ENCODE assay signal across 7 cellular contexts in the genomic region with DNA sequence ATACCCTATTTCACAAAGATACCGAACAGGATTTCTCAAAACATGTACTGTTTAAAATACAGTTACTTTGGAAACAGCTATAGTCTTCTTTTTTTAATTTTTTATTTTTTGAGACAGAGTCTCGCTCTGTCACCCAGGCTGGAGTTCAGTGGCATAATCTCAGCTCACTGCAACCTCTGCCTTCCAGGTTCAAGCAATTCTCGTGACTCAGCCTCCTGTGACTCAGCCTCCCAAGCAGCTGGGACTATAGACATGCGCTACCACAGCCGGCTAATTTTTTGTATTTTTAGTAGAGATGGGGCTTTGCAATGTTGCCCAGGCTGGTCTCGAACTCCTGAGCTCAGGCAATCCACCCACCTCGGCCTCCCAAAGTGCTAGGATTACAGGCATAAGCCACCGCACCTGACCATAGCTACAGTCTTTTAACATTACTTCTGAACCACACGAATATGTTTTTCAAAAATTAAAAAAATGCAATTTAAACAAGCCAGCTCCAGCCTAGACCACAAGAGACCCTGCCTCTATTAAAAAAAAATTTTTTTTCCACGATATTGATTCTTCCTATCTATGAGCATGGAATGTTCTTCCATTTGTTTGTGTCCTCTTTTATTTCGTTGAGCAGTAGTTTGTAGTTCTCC.
A peak's percentile ranks its signal among the peaks of the same experiment; 100 is the strongest.
DNase-seq lines count a peak whose midpoint lies in the region; ATAC-seq, FAIRE-seq and TF ChIP-seq lines count a peak whose summit lies in the region.
"Not testable (repeated sequence)": the region's sequence is repeated elsewhere in the genome, so short reads cannot be mapped to it uniquely, and the experiment has no call there.

No MANE protein-coding gene starts in this region.

- TF ChIP-seq RAD21 in GM12878 (IDR thresholded peaks at IDR 0.05; ENCODE audit: insufficient read depth, low read depth, low read length); HepG2 (CRISPR knock-in tag; IDR thresholded peaks at IDR 0.05): not testable (repeated sequence)

- H3K27ac ChIP-seq in SK-N-MC: peak overlapping the region; percentile 70; the same call in 1 of the 2 replicates
- not testable (repeated sequence) for H3K27ac ChIP-seq in GM12878 (ENCODE audit: control insufficient read depth, insufficient read depth); HepG2 (ENCODE audit: extremely low read length, insufficient read depth, low read length); psoas muscle

- H3K4me2 ChIP-seq in GM12878 (ENCODE audit: control insufficient read depth, insufficient read depth); HepG2 (ENCODE audit: low read depth, low read length): not testable (repeated sequence)

- not testable (repeated sequence) for H3K9ac ChIP-seq in SK-N-MC (ENCODE audit: insufficient read length); GM12878 (ENCODE audit: control insufficient read depth, insufficient read depth, low read length); HepG2 (ENCODE audit: insufficient read depth, low read depth, low read length)

- SMC1A ChIA-PET in GM12878 (lab: Charles Lee; ENCODE audit: uncharacterized antibody, unreplicated experiment): interaction anchor here (0.6 to 0.9 kb wide), 2 partner anchors 102 to 142 kb away, joined by 3 read pairs; no protein-coding TSS in a partner anchor

- not testable (repeated sequence) for H3K4me1 ChIP-seq in GM12878 (ENCODE audit: control insufficient read depth, insufficient read depth, low read length)
- H3K4me1 ChIP-seq in HepG2 (ENCODE audit: insufficient read depth, low read length): peaks cover 26% of the 10 kb centered on the region
- peaks cover 21% of the 10 kb centered on the region for H3K4me1 ChIP-seq in psoas muscle

- ATAC-seq in GM12878 (peak; percentile 55; the same call in 2 of the 3 replicates), psoas muscle (peak; percentile 32 to 82 (median 76))
- not testable (repeated sequence) for ATAC-seq in HepG2

- not testable (repeated sequence) for H3K79me2 ChIP-seq in GM12878 (ENCODE audit: control insufficient read depth, insufficient read depth, low read length); HepG2 (ENCODE audit: insufficient read depth, low read length)

- not testable (repeated sequence) for H3K4me3 ChIP-seq in SK-N-MC; GM12878; fibroblast of pulmonary artery (replicated peaks; ENCODE audit: low read depth, low read length); HepG2 (replicated peaks in 1 of 3; ENCODE audit: insufficient read depth in 1 of 3, low read depth in 2 of 3, low read length in 3 of 3); psoas muscle

- not testable (repeated sequence) for TF ChIP-seq POLR2A in GM12878 (IDR thresholded peaks at IDR 0.05; ENCODE audit: low read depth, low read length); HepG2 (IDR thresholded peaks at IDR 0.05; ENCODE audit: insufficient read depth in 1 of 2, low read depth in 2 of 2, low read length in 2 of 2)

- BruUV-seq in GM12878 (replicated peaks; lab: Mats Ljungman, UMichigan); HepG2 (replicated peaks; lab: Mats Ljungman, UMichigan): not testable (repeated sequence)

- 82% methylated on average over 11 of the region's 11 CpGs for WGBS in GM12878 (ENCODE audit: insufficient coverage, insufficient replicate concordance, low lambda C conversion rate, missing lambda C conversion rate)
- WGBS in HepG2 (ENCODE audit: low lambda C conversion rate): 90% methylated on average over 11 of the region's 11 CpGs
- 82 to 87% (median 82%) methylated on average over 11 of the region's 11 CpGs for WGBS in psoas muscle, 3 donors

- intact Hi-C loops in GM12878 (cut with micrococcal nuclease; ENCODE audit: unreplicated experiment); HepG2 (cut with micrococcal nuclease; ENCODE audit: unreplicated experiment); psoas muscle (cut with DNase I): not testable (repeated sequence)

- RAD21 ChIA-PET in GM12878 (lab: Charles Lee; ENCODE audit: unreplicated experiment): not testable (repeated sequence)

- H3K36me3 ChIP-seq in SK-N-MC (ENCODE audit: insufficient read depth, low read length): peaks cover 32% of the 10 kb centered on the region; the same call in 1 of the 2 replicates
- not testable (repeated sequence) for H3K36me3 ChIP-seq in GM12878 (ENCODE audit: control insufficient read depth in 2 of 2, insufficient read depth in 2 of 2, low read length in 1 of 2); HepG2 (replicated peaks in 1 of 2; ENCODE audit: control insufficient read depth in 1 of 2, insufficient read depth in 2 of 2, low read length in 2 of 2); psoas muscle (ENCODE audit: insufficient read depth in 1 of 2, low read depth in 1 of 2)

- CTCF ChIA-PET in GM12878 (lab: Yijun Ruan, JAX): interaction anchor here (1.5 kb wide), 1 partner anchor 72 kb away, joined by 3 read pairs; no protein-coding TSS in a partner anchor
- CTCF ChIA-PET in HepG2 (lab: Yijun Ruan, JAX; ENCODE audit: low intra/inter-chr PET ratio, low total read pairs): not testable (repeated sequence)

- peak; percentile 40 for DNase-seq in GF-D8 (lab: John Stamatoyannopoulos, UW)
- peak; percentile 78 for DNase-seq in MV-4-11 (lab: John Stamatoyannopoulos, UW)
- not testable (repeated sequence) for DNase-seq in SK-N-MC (ENCODE audit: low read depth, low spot score); GM12878 (ENCODE audit: low read depth, low spot score); HepG2 (ENCODE audit: low spot score)
- peak; percentile 86 for DNase-seq in fibroblast of pulmonary artery (ENCODE audit: low read depth)
- DNase-seq in psoas muscle: peak in 1 of 2 donors; percentile 44

- H3K9me3 ChIP-seq in SK-N-MC (ENCODE audit: low read depth, low read length); GM12878 (replicated peaks; ENCODE audit: control insufficient read depth, insufficient read depth, low read length); HepG2 (ENCODE audit: low read length); psoas muscle: not testable (repeated sequence)

- FAIRE-seq in GM12878 (lab: Jason Lieb, UNC); HepG2 (lab: Jason Lieb, UNC): not testable (repeated sequence)

- not testable (repeated sequence) for H4K20me1 ChIP-seq in GM12878 (ENCODE audit: control insufficient read depth, insufficient read depth); HepG2 (ENCODE audit: insufficient read depth, low read length)

- not testable (repeated sequence) for H2AFZ ChIP-seq in GM12878 (ENCODE audit: control insufficient read depth, low read depth, low read length); HepG2 (ENCODE audit: low read length)

- H3K27me3 ChIP-seq in GM12878 (replicated peaks in 1 of 2; ENCODE audit: control insufficient read depth in 2 of 2, insufficient read depth in 2 of 2, low read length in 1 of 2); HepG2 (ENCODE audit: control insufficient read depth in 1 of 2, insufficient read depth in 2 of 2, low read length in 2 of 2); psoas muscle (ENCODE audit: insufficient read depth in 3 of 3, low read length in 2 of 3): not testable (repeated sequence)

- not testable (repeated sequence) for TF ChIP-seq EP300 in GM12878 (IDR thresholded peaks at IDR 0.05; ENCODE audit: borderline replicate concordance in 1 of 2, control insufficient read depth in 1 of 2, low read depth in 2 of 2, low read length in 2 of 2); HepG2 (IDR thresholded peaks at IDR 0.05; ENCODE audit: low read depth in 2 of 2, low read length in 2 of 2); HepG2 (CRISPR knock-in tag; IDR thresholded peaks at IDR 0.05; ENCODE audit: borderline replicate concordance)

- POLR2A ChIA-PET in GM12878 (lab: Charles Lee): interaction anchor here (0.6 kb wide), 1 partner anchor 8 kb away, joined by 5 read pairs; no protein-coding TSS in a partner anchor
- POLR2A ChIA-PET in HepG2 (lab: Yijun Ruan, JAX): not testable (repeated sequence)

- not testable (repeated sequence) for TF ChIP-seq CTCF in GM12878 (IDR thresholded peaks at IDR 0.05 in 2 of 3, conservative IDR thresholded peaks at IDR 0.05 in 1 of 3; ENCODE audit: control insufficient read depth in 2 of 3, extremely low read depth in 1 of 3, insufficient read depth in 1 of 3, low read depth in 3 of 3, low read length in 3 of 3); fibroblast of pulmonary artery (IDR thresholded peaks at IDR 0.05; ENCODE audit: low read length, missing control alignments); HepG2 (CRISPR knock-in tag; IDR thresholded peaks at IDR 0.05); psoas muscle (IDR thresholded peaks at IDR 0.05)

- in situ Hi-C loops in GM12878 (cut with MboI); HepG2 (cut with HindIII; ENCODE audit: extremely low pct_ligation_motif_present, low pct_unique_long_range_greater_than_20kb): not testable (repeated sequence)

TF ChIP-seq in HepG2, 621 proteins besides CTCF, POLR2A, EP300 and RAD21:
- TF ChIP-seq FOSL2 (CRISPR knock-in tag; IDR thresholded peaks at IDR 0.05): peak; percentile 32; the same call in 1 of the 2 replicates
